In the genomic region with DNA sequence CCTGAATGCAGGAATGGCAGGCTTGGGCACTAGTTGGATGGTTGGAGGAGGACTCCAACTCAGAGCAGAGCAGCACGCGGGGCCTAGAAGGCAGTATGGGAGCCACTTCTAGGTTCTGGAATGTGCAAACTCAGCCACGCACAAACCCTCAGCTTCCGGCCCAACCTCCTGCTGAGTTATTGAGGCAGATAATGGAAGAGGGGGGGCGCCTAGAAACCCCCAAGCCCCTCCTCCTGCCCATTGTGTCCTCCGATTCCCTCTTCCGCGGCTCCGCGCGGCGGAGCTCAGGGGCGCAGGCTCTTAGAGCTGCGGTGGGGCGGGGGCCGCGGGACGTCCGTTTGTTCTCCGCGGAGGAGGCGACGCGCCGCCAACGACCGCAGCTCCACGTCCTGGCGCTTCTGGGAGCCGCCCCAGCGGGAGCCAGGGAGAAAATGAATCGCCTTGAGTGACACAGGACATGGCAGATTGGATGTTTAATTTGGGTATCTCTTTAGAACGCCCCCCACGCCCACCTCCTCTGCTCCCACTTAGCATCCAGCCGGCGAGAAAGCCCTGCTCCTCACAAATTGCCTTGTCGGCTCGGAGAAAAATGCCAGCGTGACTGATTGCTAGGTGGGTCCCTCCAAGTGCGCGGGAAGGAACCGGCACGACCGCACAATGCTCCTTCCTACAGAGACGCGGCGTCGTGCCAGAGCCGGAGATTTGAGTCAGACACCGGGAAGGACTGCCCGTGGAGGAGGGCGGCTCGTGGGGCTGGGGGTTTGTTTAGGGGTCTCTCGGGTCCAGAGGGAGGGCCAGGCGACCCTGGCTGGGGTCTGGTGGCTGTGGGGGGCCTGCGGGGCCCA, we compare ENCODE assay signal across 1 cellular context.
A peak's percentile ranks its signal among the peaks of the same experiment; 100 is the strongest.
TF ChIP-seq lines count a peak whose summit lies in the region.

No MANE protein-coding gene starts in this region.

TF ChIP-seq in K562, 482 proteins besides CTCF, POLR2A, EP300 and RAD21 (continued from another document and continues in another):
- TF ChIP-seq, protein P1, sequence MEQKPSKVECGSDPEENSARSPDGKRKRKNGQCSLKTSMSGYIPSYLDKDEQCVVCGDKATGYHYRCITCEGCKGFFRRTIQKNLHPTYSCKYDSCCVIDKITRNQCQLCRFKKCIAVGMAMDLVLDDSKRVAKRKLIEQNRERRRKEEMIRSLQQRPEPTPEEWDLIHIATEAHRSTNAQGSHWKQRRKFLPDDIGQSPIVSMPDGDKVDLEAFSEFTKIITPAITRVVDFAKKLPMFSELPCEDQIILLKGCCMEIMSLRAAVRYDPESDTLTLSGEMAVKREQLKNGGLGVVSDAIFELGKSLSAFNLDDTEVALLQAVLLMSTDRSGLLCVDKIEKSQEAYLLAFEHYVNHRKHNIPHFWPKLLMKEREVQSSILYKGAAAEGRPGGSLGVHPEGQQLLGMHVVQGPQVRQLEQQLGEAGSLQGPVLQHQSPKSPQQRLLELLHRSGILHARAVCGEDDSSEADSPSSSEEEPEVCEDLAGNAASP (IDR thresholded peaks at IDR 0.05): no peak
- TF ChIP-seq GABPB2 (CRISPR knock-in tag; conservative IDR thresholded peaks at IDR 0.05) (no peak), CEBPG (CRISPR knock-in tag; IDR thresholded peaks at IDR 0.05) (peak; percentile 55; the same call in 1 of the 2 replicates), CEBPG (tag; conservative IDR thresholded peaks at IDR 0.05 in 1 of 2, IDR thresholded peaks at IDR 0.05 in 1 of 2) (no peak), E2F3 (CRISPR knock-in tag; IDR thresholded peaks at IDR 0.05) (peak; percentile 34; the same call in 1 of the 2 replicates), KDM5B (IDR thresholded peaks at IDR 0.05; ENCODE audit: insufficient replicate concordance, low read depth, low read length) (peak; percentile 52), ZC3H4 (CRISPR knock-in tag; IDR thresholded peaks at IDR 0.05; ENCODE audit: borderline replicate concordance) (no peak), BCLAF1 (IDR thresholded peaks at IDR 0.05; ENCODE audit: borderline replicate concordance in 1 of 2, control insufficient read depth in 1 of 2, low read depth in 2 of 2, low read length in 1 of 2) (no peak), RBM39 (optimal IDR thresholded peaks at IDR 0.05; ENCODE audit: low read depth, low read length) (no peak), CBX2 (IDR thresholded peaks at IDR 0.05; ENCODE audit: insufficient read depth, low read length, poor library complexity, severe bottlenecking) (no peak), RBM17 (IDR thresholded peaks at IDR 0.05; ENCODE audit: borderline replicate concordance, low read depth, low read length) (no peak), HDAC8 (tag; IDR thresholded peaks at IDR 0.05) (no peak), ZKSCAN3 (CRISPR knock-in tag; IDR thresholded peaks at IDR 0.05) (no peak), ZNF609 (CRISPR knock-in tag; IDR thresholded peaks at IDR 0.05; ENCODE audit: borderline replicate concordance) (no peak), HLTF (IDR thresholded peaks at IDR 0.05) (no peak), NR2C2 (CRISPR knock-in tag; IDR thresholded peaks at IDR 0.05) (no peak), NR2C2 (tag; IDR thresholded peaks at IDR 0.05) (no peak), POU5F1 (IDR thresholded peaks at IDR 0.05; ENCODE audit: borderline replicate concordance, low read depth, low read length, partially characterized antibody) (no peak), NRF1 (conservative IDR thresholded peaks at IDR 0.05 in 1 of 2, IDR thresholded peaks at IDR 0.05 in 1 of 2) (peak; percentile 75 to 80), DPF2 (IDR thresholded peaks at IDR 0.05) (no peak), NCOA4 (IDR thresholded peaks at IDR 0.05; ENCODE audit: partially characterized antibody) (no peak), USF1 (CRISPR knock-in tag; IDR thresholded peaks at IDR 0.05) (peak; percentile 40; the same call in 1 of the 2 replicates), ZNF785 (CRISPR knock-in tag; IDR thresholded peaks at IDR 0.05) (no peak)
- TF ChIP-seq, protein P2, sequence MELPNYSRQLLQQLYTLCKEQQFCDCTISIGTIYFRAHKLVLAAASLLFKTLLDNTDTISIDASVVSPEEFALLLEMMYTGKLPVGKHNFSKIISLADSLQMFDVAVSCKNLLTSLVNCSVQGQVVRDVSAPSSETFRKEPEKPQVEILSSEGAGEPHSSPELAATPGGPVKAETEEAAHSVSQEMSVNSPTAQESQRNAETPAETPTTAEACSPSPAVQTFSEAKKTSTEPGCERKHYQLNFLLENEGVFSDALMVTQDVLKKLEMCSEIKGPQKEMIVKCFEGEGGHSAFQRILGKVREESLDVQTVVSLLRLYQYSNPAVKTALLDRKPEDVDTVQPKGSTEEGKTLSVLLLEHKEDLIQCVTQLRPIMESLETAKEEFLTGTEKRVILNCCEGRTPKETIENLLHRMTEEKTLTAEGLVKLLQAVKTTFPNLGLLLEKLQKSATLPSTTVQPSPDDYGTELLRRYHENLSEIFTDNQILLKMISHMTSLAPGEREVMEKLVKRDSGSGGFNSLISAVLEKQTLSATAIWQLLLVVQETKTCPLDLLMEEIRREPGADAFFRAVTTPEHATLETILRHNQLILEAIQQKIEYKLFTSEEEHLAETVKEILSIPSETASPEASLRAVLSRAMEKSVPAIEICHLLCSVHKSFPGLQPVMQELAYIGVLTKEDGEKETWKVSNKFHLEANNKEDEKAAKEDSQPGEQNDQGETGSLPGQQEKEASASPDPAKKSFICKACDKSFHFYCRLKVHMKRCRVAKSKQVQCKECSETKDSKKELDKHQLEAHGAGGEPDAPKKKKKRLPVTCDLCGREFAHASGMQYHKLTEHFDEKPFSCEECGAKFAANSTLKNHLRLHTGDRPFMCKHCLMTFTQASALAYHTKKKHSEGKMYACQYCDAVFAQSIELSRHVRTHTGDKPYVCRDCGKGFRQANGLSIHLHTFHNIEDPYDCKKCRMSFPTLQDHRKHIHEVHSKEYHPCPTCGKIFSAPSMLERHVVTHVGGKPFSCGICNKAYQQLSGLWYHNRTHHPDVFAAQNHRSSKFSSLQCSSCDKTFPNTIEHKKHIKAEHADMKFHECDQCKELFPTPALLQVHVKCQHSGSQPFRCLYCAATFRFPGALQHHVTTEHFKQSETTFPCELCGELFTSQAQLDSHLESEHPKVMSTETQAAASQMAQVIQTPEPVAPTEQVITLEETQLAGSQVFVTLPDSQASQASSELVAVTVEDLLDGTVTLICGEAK (IDR thresholded peaks at IDR 0.05): no peak; the same call in 1 of the 2 replicates
- TF ChIP-seq, protein P2 (CRISPR knock-in tag; IDR thresholded peaks at IDR 0.05): no peak
- TF ChIP-seq, protein P3, sequence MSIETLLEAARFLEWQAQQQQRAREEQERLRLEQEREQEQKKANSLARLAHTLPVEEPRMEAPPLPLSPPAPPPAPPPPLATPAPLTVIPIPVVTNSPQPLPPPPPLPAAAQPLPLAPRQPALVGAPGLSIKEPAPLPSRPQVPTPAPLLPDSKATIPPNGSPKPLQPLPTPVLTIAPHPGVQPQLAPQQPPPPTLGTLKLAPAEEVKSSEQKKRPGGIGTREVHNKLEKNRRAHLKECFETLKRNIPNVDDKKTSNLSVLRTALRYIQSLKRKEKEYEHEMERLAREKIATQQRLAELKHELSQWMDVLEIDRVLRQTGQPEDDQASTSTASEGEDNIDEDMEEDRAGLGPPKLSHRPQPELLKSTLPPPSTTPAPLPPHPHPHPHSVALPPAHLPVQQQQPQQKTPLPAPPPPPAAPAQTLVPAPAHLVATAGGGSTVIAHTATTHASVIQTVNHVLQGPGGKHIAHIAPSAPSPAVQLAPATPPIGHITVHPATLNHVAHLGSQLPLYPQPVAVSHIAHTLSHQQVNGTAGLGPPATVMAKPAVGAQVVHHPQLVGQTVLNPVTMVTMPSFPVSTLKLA (conservative IDR thresholded peaks at IDR 0.05): no peak
- TF ChIP-seq, protein P4, sequence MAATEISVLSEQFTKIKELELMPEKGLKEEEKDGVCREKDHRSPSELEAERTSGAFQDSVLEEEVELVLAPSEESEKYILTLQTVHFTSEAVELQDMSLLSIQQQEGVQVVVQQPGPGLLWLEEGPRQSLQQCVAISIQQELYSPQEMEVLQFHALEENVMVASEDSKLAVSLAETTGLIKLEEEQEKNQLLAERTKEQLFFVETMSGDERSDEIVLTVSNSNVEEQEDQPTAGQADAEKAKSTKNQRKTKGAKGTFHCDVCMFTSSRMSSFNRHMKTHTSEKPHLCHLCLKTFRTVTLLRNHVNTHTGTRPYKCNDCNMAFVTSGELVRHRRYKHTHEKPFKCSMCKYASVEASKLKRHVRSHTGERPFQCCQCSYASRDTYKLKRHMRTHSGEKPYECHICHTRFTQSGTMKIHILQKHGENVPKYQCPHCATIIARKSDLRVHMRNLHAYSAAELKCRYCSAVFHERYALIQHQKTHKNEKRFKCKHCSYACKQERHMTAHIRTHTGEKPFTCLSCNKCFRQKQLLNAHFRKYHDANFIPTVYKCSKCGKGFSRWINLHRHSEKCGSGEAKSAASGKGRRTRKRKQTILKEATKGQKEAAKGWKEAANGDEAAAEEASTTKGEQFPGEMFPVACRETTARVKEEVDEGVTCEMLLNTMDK (IDR thresholded peaks at IDR 0.05; ENCODE audit: borderline replicate concordance, insufficient read depth, low read depth, low read length, poor library complexity, severe bottlenecking): no peak
